In genomic region chr19:39842693-39843435, GRCh38 we compare ENCODE assay signal across 11 cellular contexts. TPM values are rescaled to one million over a fixed set of nuclear protein-coding genes. Genes with fewer than 3 reads are reported as not detected.
DNase-seq lines count a peak whose midpoint lies in the region; ATAC-seq, FAIRE-seq and TF ChIP-seq lines count a peak whose summit lies in the region.
"Had no signal": no experiment of that assay in that cellular context is flagged by ENCODE, and none has a peak within 500 bp of the region (broad histone marks: within the 10 kb centered on the region; RNA-seq: fewer than 3 reads in every experiment).

No MANE protein-coding gene starts in this region.

- H3K79me2 ChIP-seq in endothelial cell of umbilical vein (ENCODE audit: control insufficient read depth, insufficient read depth, low read length): peaks cover 69% of the 10 kb centered on the region

- no peaks in the 10 kb centered on the region for H3K9me3 Mint-ChIP-seq in activated naive CD4-positive, alpha-beta T cell treated with anti-CD3 and anti-CD28 coated beads, Interleukin-2, amount 50 U/mL, for 24 hours

- peaks cover 21% of the 10 kb centered on the region for H3K36me3 Mint-ChIP-seq in activated naive CD4-positive, alpha-beta T cell treated with anti-CD3 and anti-CD28 coated beads, Interleukin-2, amount 50 U/mL, for 24 hours

- ATAC-seq in RWPE2 (ENCODE audit: low read depth) (no peak), HG02588 (IDR thresholded peaks at IDR 0.05; ENCODE audit: unreplicated experiment) (no peak)

- CTCF ChIA-PET in endothelial cell of umbilical vein (lab: Charles Lee): interaction anchor here (0.6 to 5.8 kb wide), 17 partner anchors 9 to 402 kb away, joined by 3 to 92 read pairs (median 4); partner anchors contain the start of genes DYRK1B and PSMC4

- H3K4me2 ChIP-seq in endothelial cell of umbilical vein (ENCODE audit: insufficient read depth, low read length): peak overlapping the region; percentile 2

- no peak overlapping the region for H3K9ac ChIP-seq in endothelial cell of umbilical vein (replicated peaks; ENCODE audit: extremely low read depth, insufficient read depth, low read length)

- H3K27me3 Mint-ChIP-seq in activated naive CD4-positive, alpha-beta T cell treated with anti-CD3 and anti-CD28 coated beads, Interleukin-2, amount 50 U/mL, for 24 hours: no peaks in the 10 kb centered on the region

- H3K27ac ChIP-seq in RWPE2 (ENCODE audit: poor library complexity, severe bottlenecking) (no peak overlapping the region), endothelial cell of umbilical vein (ENCODE audit: insufficient read depth, low read depth, low read length) (no peak overlapping the region), suprapubic skin (no peak overlapping the region)

- TF ChIP-seq CTCF in RWPE2 (IDR thresholded peaks at IDR 0.05; ENCODE audit: poor library complexity, severe bottlenecking): peak; percentile 20
- no peak for TF ChIP-seq CTCF in endothelial cell of umbilical vein (IDR thresholded peaks at IDR 0.05; ENCODE audit: extremely low read depth in 1 of 2, insufficient read depth in 1 of 2, low read depth in 1 of 2, low read length in 2 of 2)
- peak in 1 of 2 donors; percentile 2 for TF ChIP-seq CTCF in suprapubic skin (IDR thresholded peaks at IDR 0.05)

- H3K4me3 ChIP-seq in RWPE2 (ENCODE audit: severe bottlenecking) (no peak overlapping the region), endothelial cell of umbilical vein (replicated peaks in 1 of 3; ENCODE audit: insufficient read depth in 1 of 3, low read depth in 1 of 3, low read length in 3 of 3) (no peak overlapping the region), suprapubic skin (peak overlapping the region; percentile 41)

- H3K27ac Mint-ChIP-seq in activated naive CD4-positive, alpha-beta T cell treated with anti-CD3 and anti-CD28 coated beads, Interleukin-2, amount 50 U/mL, for 24 hours: peak overlapping the region; percentile 38

- peak overlapping the region; percentile 58 for H3K4me3 Mint-ChIP-seq in activated naive CD4-positive, alpha-beta T cell treated with anti-CD3 and anti-CD28 coated beads, Interleukin-2, amount 50 U/mL, for 24 hours

- H3K36me3 ChIP-seq in RWPE2 (ENCODE audit: low read depth) (peaks cover 47% of the 10 kb centered on the region), endothelial cell of umbilical vein (ENCODE audit: control insufficient read depth in 2 of 2, extremely low read depth in 1 of 2, insufficient read depth in 2 of 2, low read length in 2 of 2) (peaks cover 4 to 14% of the 10 kb centered on the region in 2 experiments), suprapubic skin (peaks cover 22% of the 10 kb centered on the region)

- DNase-seq in activated naive CD4-positive, alpha-beta T cell treated with anti-CD3 and anti-CD28 coated beads, Interleukin-2, amount 50 U/mL, for 16 hours: no peak
- DNase-seq in RWPE2 (ENCODE audit: low spot score) (peak; percentile 8), endothelial cell of umbilical vein (ENCODE audit: low read depth, low spot score) (no peak), suprapubic skin (ENCODE audit: low spot score in 2 of 2) (no peak), iPS-NIHi7 (ENCODE audit: extremely low spot score) (no peak), HuH-7.5 (ENCODE audit: low spot score) (no peak)
- DNase-seq: activated CD8-positive, alpha-beta memory T cell treated with anti-CD3 and anti-CD28 coated beads, Interleukin-2, amount 50 U/mL, for 4 hours; spleen had no signal

- TF ChIP-seq POLR2A in endothelial cell of umbilical vein (IDR thresholded peaks at IDR 0.05; ENCODE audit: low read depth, low read length) (no peak), suprapubic skin (IDR thresholded peaks at IDR 0.05) (no peak)

- dilution Hi-C loops in endothelial cell of umbilical vein (cut with MboI; ENCODE audit: extremely low pct_ligation_motif_present, low sequenced_read_pairs): no loop called here

- H3K4me1 Mint-ChIP-seq in activated naive CD4-positive, alpha-beta T cell treated with anti-CD3 and anti-CD28 coated beads, Interleukin-2, amount 50 U/mL, for 24 hours: peaks cover 57% of the 10 kb centered on the region

- no peak overlapping the region for H2AFZ ChIP-seq in endothelial cell of umbilical vein (ENCODE audit: low read depth, low read length)

- peaks cover 24% of the 10 kb centered on the region for H3K4me1 ChIP-seq in RWPE2 (ENCODE audit: insufficient read depth, poor library complexity, severe bottlenecking)
- peaks cover 24% of the 10 kb centered on the region for H3K4me1 ChIP-seq in endothelial cell of umbilical vein (ENCODE audit: control insufficient read depth, extremely low read depth, insufficient read depth, low read length)
- peaks cover 55% of the 10 kb centered on the region for H3K4me1 ChIP-seq in suprapubic skin

- intact Hi-C loops in endothelial cell of umbilical vein (cut with micrococcal nuclease): no loop called here

- no TSS peak for BruUV-seq in endothelial cell of umbilical vein (replicated peaks; lab: Mats Ljungman, UMichigan)

- POLR2A ChIA-PET in endothelial cell of umbilical vein (lab: Charles Lee): interaction anchor here (1.0 kb wide), 1 partner anchor 9 kb away, joined by 3 read pairs; the partner anchor contains the start of gene DYRK1B

- no peaks in the 10 kb centered on the region for H3K9me1 ChIP-seq in endothelial cell of umbilical vein (replicated peaks; ENCODE audit: control insufficient read depth, extremely low read depth, insufficient read depth, low read length)

- no peaks in the 10 kb centered on the region for H4K20me1 ChIP-seq in endothelial cell of umbilical vein (replicated peaks; ENCODE audit: control insufficient read depth, extremely low read depth, insufficient read depth, low read length)

- H3K27me3 ChIP-seq in RWPE2 (ENCODE audit: insufficient read depth, poor library complexity, severe bottlenecking): no peaks in the 10 kb centered on the region
- no peaks in the 10 kb centered on the region for H3K27me3 ChIP-seq in endothelial cell of umbilical vein (ENCODE audit: control insufficient read depth in 2 of 2, insufficient read depth in 2 of 2, low read length in 2 of 2)
- no peaks in the 10 kb centered on the region for H3K27me3 ChIP-seq in suprapubic skin
- H3K27me3 ChIP-seq: spleen had no signal

- WGBS in suprapubic skin: 77% methylated on average over 7 of the region's 7 CpGs

- no peak for FAIRE-seq in endothelial cell of umbilical vein (lab: Jason Lieb, UNC)
- FAIRE-seq: colon had no signal

- no peak for TF ChIP-seq EP300 in suprapubic skin (IDR thresholded peaks at IDR 0.05)

- H3K9me3 ChIP-seq in RWPE2 (ENCODE audit: severe bottlenecking) (no peaks in the 10 kb centered on the region), endothelial cell of umbilical vein (replicated peaks; ENCODE audit: control insufficient read depth, insufficient read depth, low read length) (no peaks in the 10 kb centered on the region), suprapubic skin (no peaks in the 10 kb centered on the region)
- H3K9me3 ChIP-seq: spleen had no signal

TF ChIP-seq in endothelial cell of umbilical vein, 7 proteins besides CTCF, POLR2A, EP300 and RAD21:
- TF ChIP-seq FOS (IDR thresholded peaks at IDR 0.05; ENCODE audit: borderline replicate concordance, insufficient read depth, low read length) (no peak), JUN (IDR thresholded peaks at IDR 0.05; ENCODE audit: borderline replicate concordance, insufficient read depth, insufficient read length, low read depth) (no peak), MYC (IDR thresholded peaks at IDR 0.05; ENCODE audit: low read depth, low read length) (no peak), GATA2 (IDR thresholded peaks at IDR 0.05; ENCODE audit: insufficient read depth, insufficient read length, low read depth, low read length) (no peak), POLR2AphosphoS5 (IDR thresholded peaks at IDR 0.05; ENCODE audit: insufficient read depth, low read depth, low read length) (no peak), EZH2 (IDR thresholded peaks at IDR 0.05; ENCODE audit: borderline replicate concordance, low read depth, low read length, severe bottlenecking) (no peak)
- TF ChIP-seq, protein P1, sequence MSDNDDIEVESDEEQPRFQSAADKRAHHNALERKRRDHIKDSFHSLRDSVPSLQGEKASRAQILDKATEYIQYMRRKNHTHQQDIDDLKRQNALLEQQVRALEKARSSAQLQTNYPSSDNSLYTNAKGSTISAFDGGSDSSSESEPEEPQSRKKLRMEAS (IDR thresholded peaks at IDR 0.05; ENCODE audit: insufficient read depth, insufficient read length): no peak

RNA-seq across cellular contexts. Expression of gene FBL, which starts 3.3 kb away (rescaled TPM):
- total RNA-seq in endothelial cell of umbilical vein (271 and 277 TPM in 2 replicates), suprapubic skin (100 to 1,000 TPM; 193 to 333 (median 273) TPM)
- polyA plus RNA-seq in endothelial cell of umbilical vein: 407 and 473 TPM in 2 replicates
- 479 and 595 TPM in 2 replicates for polyA plus RNA-seq in endothelial cell of umbilical vein (2011; cell fraction: cytosol; rRNA removed)
- polyA plus RNA-seq in endothelial cell of umbilical vein (2011; cell fraction: nucleus; rRNA removed): 179 and 219 TPM in 2 replicates
- 315 and 347 TPM in 2 replicates for polyA plus RNA-seq in endothelial cell of umbilical vein (2012)
- polyA minus RNA-seq in endothelial cell of umbilical vein: 390 and 441 TPM in 2 replicates
- polyA minus RNA-seq in endothelial cell of umbilical vein (2011; cell fraction: cytosol; rRNA and poly(A)+ RNA removed): 218 TPM
- polyA minus RNA-seq in endothelial cell of umbilical vein (2011; cell fraction: nucleus; rRNA and poly(A)+ RNA removed): 32.2 and 33.4 TPM in 2 replicates

RNA-seq across cellular contexts. Expression of gene DYRK1B, which starts 8.9 kb away (rescaled TPM):
- total RNA-seq in endothelial cell of umbilical vein (26.8 and 30.8 TPM in 2 replicates), suprapubic skin (10 to 100 TPM; 17.9 to 31.7 (median 24.2) TPM)
- polyA plus RNA-seq in endothelial cell of umbilical vein: 17.7 and 19.0 TPM in 2 replicates
- 11.3 and 15.3 TPM in 2 replicates for polyA plus RNA-seq in endothelial cell of umbilical vein (2011; cell fraction: cytosol; rRNA removed)
- polyA plus RNA-seq in endothelial cell of umbilical vein (2011; cell fraction: nucleus; rRNA removed): 25.0 and 37.0 TPM in 2 replicates
- polyA plus RNA-seq in endothelial cell of umbilical vein (2012): 17.8 and 24.6 TPM in 2 replicates
- polyA minus RNA-seq in endothelial cell of umbilical vein: 21.3 and 26.4 TPM in 2 replicates
- 8.2 TPM for polyA minus RNA-seq in endothelial cell of umbilical vein (2011; cell fraction: cytosol; rRNA and poly(A)+ RNA removed)
- polyA minus RNA-seq in endothelial cell of umbilical vein (2011; cell fraction: nucleus; rRNA and poly(A)+ RNA removed): 20.1 and 30.0 TPM in 2 replicates
